ENCODE assay signal across 17 cellular contexts in the genomic region with DNA sequence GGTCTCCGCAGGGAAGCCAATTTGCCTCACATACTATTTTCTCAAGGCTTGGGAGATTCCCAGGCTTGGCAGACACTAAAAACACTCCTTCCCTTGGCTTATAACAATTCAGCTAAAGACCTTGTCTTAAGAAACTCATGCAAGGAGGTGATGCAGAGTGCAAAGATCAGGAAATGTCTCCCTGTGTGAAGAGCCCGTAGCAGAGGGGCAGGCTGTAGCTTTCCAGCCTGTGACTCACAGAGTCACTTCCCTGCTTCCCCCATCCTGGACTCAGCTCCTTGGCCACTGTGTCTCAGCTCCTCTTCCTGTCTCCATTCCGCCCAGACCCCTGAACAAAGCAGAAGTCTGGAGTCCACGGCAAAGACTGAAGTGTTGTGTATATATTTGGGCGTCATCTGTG. TPM values are rescaled to one million over a fixed set of nuclear protein-coding genes. Genes with fewer than 3 reads are reported as not detected.
DNase-seq lines count a peak whose midpoint lies in the region; ATAC-seq, FAIRE-seq and TF ChIP-seq lines count a peak whose summit lies in the region.
"Had no signal": no experiment of that assay in that cellular context is flagged by ENCODE, and none has a peak within 500 bp of the region (broad histone marks: within the 10 kb centered on the region; RNA-seq: fewer than 3 reads in every experiment).

No MANE protein-coding gene starts in this region.

- 64% methylated on average over 5 of the region's 5 CpGs for WGBS in liver
- 10% methylated on average over 4 of the region's 5 CpGs for WGBS in HepG2 (ENCODE audit: low lambda C conversion rate)
- 31% methylated on average over 4 of the region's 5 CpGs for WGBS in mesenchymal stem cell

- H2BK120ac ChIP-seq in mesenchymal stem cell (ENCODE audit: low read depth, low read length) = no peak overlapping the region

- no peak overlapping the region for H3K4ac ChIP-seq in mesenchymal stem cell (ENCODE audit: low read depth in 1 of 2, low read length in 2 of 2)

- no peak for TF ChIP-seq CTCF in liver (IDR thresholded peaks at IDR 0.05; ENCODE audit: low read depth, low read length, missing input control)
- no peak for TF ChIP-seq CTCF in HepG2 (CRISPR knock-in tag; IDR thresholded peaks at IDR 0.05)

- no peaks in the 10 kb centered on the region for H4K20me1 ChIP-seq in HepG2 (ENCODE audit: insufficient read depth, low read length)

- no peak overlapping the region for H3K14ac ChIP-seq in mesenchymal stem cell (ENCODE audit: low read length in 2 of 2)

- H4K8ac ChIP-seq in mesenchymal stem cell (ENCODE audit: low read length) = no peak overlapping the region

- no peak overlapping the region for H2BK12ac ChIP-seq in mesenchymal stem cell (ENCODE audit: low read length in 2 of 2)

- ATAC-seq in HepG2 (no peak), esophagus mucosa (peak; percentile 69), GM18519 (IDR thresholded peaks at IDR 0.05; ENCODE audit: low FRiP score, unreplicated experiment) (no peak)
- ATAC-seq: activated T-helper 17 cell treated with anti-CD3 and anti-CD28 coated beads, Interleukin-2, amount 50 U/mL, for 72 hours had no signal

- no peaks in the 10 kb centered on the region for H3K79me1 ChIP-seq in mesenchymal stem cell (replicated peaks; ENCODE audit: low read length, poor library complexity, severe bottlenecking)

- H2BK5ac ChIP-seq in mesenchymal stem cell (ENCODE audit: low read depth, low read length, poor library complexity, severe bottlenecking) = no peak overlapping the region

- DNase-seq in HepG2 (ENCODE audit: low spot score) (no peak), mesenchymal stem cell (peak; percentile 74), NCI-H2029 (lab: John Stamatoyannopoulos, UW) (no peak), HUDEP-2 (lab: John Stamatoyannopoulos, UW; ENCODE audit: unreplicated experiment in 76 of 76) (no peak)
- DNase-seq in effector CD4-positive, alpha-beta T cell = no peak
- DNase-seq: activated CD4-positive, alpha-beta memory T cell treated with anti-CD3 and anti-CD28 coated beads, Interleukin-2, amount 10 ng/mL, durations not matched to agents 7 days and 5 days; amniotic stem cell; NCI-H1092; NCI-H446 had no signal

- H3K4me1 ChIP-seq in liver (ENCODE audit: control insufficient read depth in 4 of 4, insufficient read depth in 4 of 4, low read length in 3 of 4) = no peaks in the 10 kb centered on the region
- H3K4me1 ChIP-seq in HepG2 (ENCODE audit: insufficient read depth, low read length) = no peaks in the 10 kb centered on the region
- no peaks in the 10 kb centered on the region for H3K4me1 ChIP-seq in mesenchymal stem cell (ENCODE audit: control insufficient read depth, insufficient read depth, low read depth, low read length)

- no peak overlapping the region for H2BK15ac ChIP-seq in mesenchymal stem cell (ENCODE audit: low read depth, poor library complexity, severe bottlenecking)

- peak in 1 of 2 donors; percentile 11 for TF ChIP-seq RAD21 in liver (IDR thresholded peaks at IDR 0.05)
- no peak for TF ChIP-seq RAD21 in HepG2 (CRISPR knock-in tag; IDR thresholded peaks at IDR 0.05)

- H3K27ac ChIP-seq in liver (ENCODE audit: low read depth in 1 of 2, low read length in 2 of 2) (peak overlapping the region; percentile 23 to 37), HepG2 (ENCODE audit: extremely low read length, insufficient read depth, low read length) (no peak overlapping the region), mesenchymal stem cell (ENCODE audit: low read length, poor library complexity, severe bottlenecking) (no peak overlapping the region)

- no peak overlapping the region for H4K91ac ChIP-seq in mesenchymal stem cell (ENCODE audit: low read length)

- TF ChIP-seq EP300 in HepG2 (IDR thresholded peaks at IDR 0.05; ENCODE audit: low read depth in 2 of 2, low read length in 2 of 2) (no peak), HepG2 (CRISPR knock-in tag; IDR thresholded peaks at IDR 0.05; ENCODE audit: borderline replicate concordance) (no peak)

- intact Hi-C loops in HepG2 (cut with micrococcal nuclease; ENCODE audit: unreplicated experiment) = no loop called here

- no peak overlapping the region for H3K4me3 ChIP-seq in liver (ENCODE audit: low read depth in 1 of 3, low read length in 3 of 3)
- no peak overlapping the region for H3K4me3 ChIP-seq in HepG2 (replicated peaks in 1 of 3; ENCODE audit: insufficient read depth in 1 of 3, low read depth in 2 of 3, low read length in 3 of 3)
- no peak overlapping the region for H3K4me3 ChIP-seq in mesenchymal stem cell (ENCODE audit: insufficient read depth in 1 of 2, low read depth in 1 of 2, low read length in 2 of 2)

- peak overlapping the region in 1 of 2 experiments; percentile 23 for H3K18ac ChIP-seq in mesenchymal stem cell (ENCODE audit: low read depth in 1 of 2, low read length in 2 of 2)

- no peak overlapping the region for H3K9ac ChIP-seq in liver (ENCODE audit: low read depth in 1 of 2, low read length in 2 of 2)
- H3K9ac ChIP-seq in HepG2 (ENCODE audit: insufficient read depth, low read depth, low read length) = no peak overlapping the region
- H3K9ac ChIP-seq in mesenchymal stem cell (ENCODE audit: low read length) = no peak overlapping the region

- H2AFZ ChIP-seq in HepG2 (ENCODE audit: low read length) (no peak overlapping the region), mesenchymal stem cell (ENCODE audit: low read depth, low read length) (peak overlapping the region; percentile 64)

- no peak overlapping the region for H3K23ac ChIP-seq in mesenchymal stem cell (ENCODE audit: low read length in 2 of 2)

- H3K27me3 ChIP-seq in liver (ENCODE audit: control insufficient read depth in 4 of 4, insufficient read depth in 4 of 4, low read length in 3 of 4) (no peaks in the 10 kb centered on the region), HepG2 (ENCODE audit: control insufficient read depth in 1 of 2, insufficient read depth in 2 of 2, low read length in 2 of 2) (no peaks in the 10 kb centered on the region), mesenchymal stem cell (ENCODE audit: control insufficient read depth in 1 of 2, insufficient read depth in 1 of 2, low read length in 2 of 2) (no peaks in the 10 kb centered on the region)

- H3K9me3 ChIP-seq in liver (ENCODE audit: control insufficient read depth in 4 of 4, low read length in 3 of 4) (peaks cover 0 to 1% (median 0%) of the 10 kb centered on the region in 4 donors), HepG2 (ENCODE audit: low read length) (no peaks in the 10 kb centered on the region), mesenchymal stem cell (ENCODE audit: control insufficient read depth, low read length) (no peaks in the 10 kb centered on the region)

- no peak for TF ChIP-seq POLR2A in HepG2 (IDR thresholded peaks at IDR 0.05; ENCODE audit: insufficient read depth in 1 of 2, low read depth in 2 of 2, low read length in 2 of 2)

- CTCF ChIA-PET in HepG2 (lab: Yijun Ruan, JAX; ENCODE audit: low intra/inter-chr PET ratio, low total read pairs) = no interaction called here

- no peak overlapping the region for H2AK5ac ChIP-seq in mesenchymal stem cell (ENCODE audit: low read length, severe bottlenecking)

- no TSS peak for BruUV-seq in HepG2 (replicated peaks; lab: Mats Ljungman, UMichigan)

- H3K36me3 ChIP-seq in liver (ENCODE audit: control insufficient read depth in 4 of 4, insufficient read depth in 3 of 4, low read depth in 1 of 4, low read length in 3 of 4) = no peaks in the 10 kb centered on the region
- H3K36me3 ChIP-seq in HepG2 (replicated peaks in 1 of 2; ENCODE audit: control insufficient read depth in 1 of 2, insufficient read depth in 2 of 2, low read length in 2 of 2) = no peaks in the 10 kb centered on the region
- H3K36me3 ChIP-seq in mesenchymal stem cell (ENCODE audit: control insufficient read depth in 1 of 2, insufficient read depth in 2 of 2, low read depth in 1 of 2, low read length in 2 of 2) = no peaks in the 10 kb centered on the region

- no peak overlapping the region for H3K4me2 ChIP-seq in HepG2 (ENCODE audit: low read depth, low read length)
- no peak overlapping the region for H3K4me2 ChIP-seq in mesenchymal stem cell (ENCODE audit: low read length, poor library complexity, severe bottlenecking)

- in situ Hi-C loops in HepG2 (cut with HindIII; ENCODE audit: extremely low pct_ligation_motif_present, low pct_unique_long_range_greater_than_20kb) = no loop called here

- POLR2A ChIA-PET in HepG2 (lab: Yijun Ruan, JAX) = no interaction called here

- no peak for FAIRE-seq in HepG2 (lab: Jason Lieb, UNC)
- FAIRE-seq: GM12892 had no signal

- H3K79me2 ChIP-seq in HepG2 (ENCODE audit: insufficient read depth, low read length) = no peaks in the 10 kb centered on the region

RNA-seq across cellular contexts. Expression of gene KDR, which starts 56.1 kb away (rescaled TPM):
- total RNA-seq in liver (10 to 100 TPM; 29.5 to 39.1 TPM), HepG2 (2016; rRNA removed; fragmentation: Illumina TruSeq; extraction: Trizol) (not detected in 2 replicates), esophagus mucosa (4.2 TPM)
- polyA plus RNA-seq in liver (10 to 100 TPM in 1 of 2 donors, 1 to 10 TPM in 1; 6.1 to 19.8 TPM), HepG2 (2011; rRNA removed) (not detected in 2 replicates)
- total RNA-seq in HepG2 (2016; cell fraction: cytosol; rRNA removed; fragmentation: Illumina TruSeq; extraction: Trizol; ENCODE audit: low read depth) = not detected in 2 replicates
- not detected in 2 replicates for total RNA-seq in HepG2 (2016; cell fraction: insoluble cytoplasmic fraction; rRNA removed; fragmentation: Illumina TruSeq; extraction: Trizol)
- not detected in 2 replicates for total RNA-seq in HepG2 (2016; cell fraction: membrane; rRNA removed; fragmentation: Illumina TruSeq; extraction: Trizol)
- not detected in 2 replicates for total RNA-seq in HepG2 (2016; cell fraction: nucleus; rRNA removed; fragmentation: Illumina TruSeq; extraction: Trizol)
- polyA plus RNA-seq in HepG2 (2011; cell fraction: cytosol; rRNA removed) = not detected in 2 replicates
- not detected in 2 replicates for polyA plus RNA-seq in HepG2 (2011; cell fraction: nucleus; rRNA removed)
- not detected in 2 replicates for polyA plus RNA-seq in HepG2 (2012)
- polyA plus RNA-seq in HepG2 (2016; cell fraction: cytosol; fragmentation: Illumina TruSeq; extraction: Trizol; ENCODE audit: low read depth) = not detected in 2 replicates
- not detected in 2 replicates for polyA plus RNA-seq in HepG2 (2016; cell fraction: insoluble cytoplasmic fraction; fragmentation: Illumina TruSeq; extraction: Trizol; ENCODE audit: low read depth)
- not detected in 2 replicates for polyA plus RNA-seq in HepG2 (2016; cell fraction: membrane; fragmentation: Illumina TruSeq; extraction: Trizol; ENCODE audit: low read depth)
- polyA plus RNA-seq in HepG2 (2016; cell fraction: nucleus; fragmentation: Illumina TruSeq; extraction: Trizol; ENCODE audit: insufficient read depth, low read depth) = not detected in 2 replicates
- polyA minus RNA-seq in HepG2 (2011; rRNA and poly(A)+ RNA removed; ENCODE audit: low replicate concordance) = not detected in 2 replicates
- polyA minus RNA-seq in HepG2 (2011; cell fraction: cytosol; rRNA and poly(A)+ RNA removed) = not detected in 2 replicates
- not detected in 2 replicates for polyA minus RNA-seq in HepG2 (2011; cell fraction: nucleus; rRNA and poly(A)+ RNA removed)
- 1.7 TPM for polyA plus RNA-seq in mesenchymal stem cell (2013, experiment 1 of 2)
- polyA plus RNA-seq in mesenchymal stem cell (2013, experiment 2 of 2) = 1.5 TPM
- total RNA-seq: activated CD4-positive, alpha-beta memory T cell treated with anti-CD3 and anti-CD28 coated beads, Interleukin-2, amount 10 ng/mL, durations not matched to agents 7 days and 5 days; activated T-helper 17 cell treated with anti-CD3 and anti-CD28 coated beads, Interleukin-2, amount 50 U/mL, for 72 hours; G401; mononuclear cell had no signal
- polyA plus RNA-seq: IgD-negative memory B cell had no signal

Comparison
In these comparisons a context has a peak if more than half of its experiments do, and no peak if none do; other contexts are left out.
1. H3K27ac ChIP-seq: peak in liver (2 of 2); none in HepG2 (single experiment) and mesenchymal stem cell (single experiment).